In genomic region chr13:94239135-94239534, GRCh38 we compare ENCODE assay signal across 12 cellular contexts.
A peak's percentile ranks its signal among the peaks of the same experiment; 100 is the strongest.
DNase-seq lines count a peak whose midpoint lies in the region; ATAC-seq and TF ChIP-seq lines count a peak whose summit lies in the region.
"Had no signal": no experiment of that assay in that cellular context is flagged by ENCODE, and none has a peak within 500 bp of the region (broad histone marks: within the 10 kb centered on the region; RNA-seq: fewer than 3 reads in every experiment).

No MANE protein-coding gene starts in this region.

- dilution Hi-C loops in mammary epithelial cell (cut with HindIII; ENCODE audit: low sequenced_read_pairs): no loop called here
- dilution Hi-C loops in IMR-90 (cut with HindIII; ENCODE audit: low sequenced_read_pairs, unreplicated experiment): no loop called here

- H3K9ac ChIP-seq in mammary epithelial cell (ENCODE audit: insufficient read depth, low read length) (no peak overlapping the region), IMR-90 (ENCODE audit: low read depth, low read length) (no peak overlapping the region)

- no peaks in the 10 kb centered on the region for H3K79me1 ChIP-seq in IMR-90 (ENCODE audit: low read depth in 1 of 2, low read length in 2 of 2)

- intact Hi-C loops in mammary epithelial cell (cut with micrococcal nuclease): no loop called here
- intact Hi-C loops in breast epithelium (cut with DNase I; ENCODE audit: low total_unique reads): no loop called here
- intact Hi-C loops in IMR-90 (cut with micrococcal nuclease): no loop called here

- H4K5ac ChIP-seq in IMR-90 (ENCODE audit: low read depth, low read length): no peak overlapping the region

- TF ChIP-seq POLR2A in breast epithelium (IDR thresholded peaks at IDR 0.05): no peak
- TF ChIP-seq POLR2A in IMR-90 (IDR thresholded peaks at IDR 0.05; ENCODE audit: low read depth, low read length): no peak
- no peak for TF ChIP-seq POLR2A in upper lobe of left lung (IDR thresholded peaks at IDR 0.05)

- peak in 1 of 4 donors; percentile 69 for TF ChIP-seq EP300 in upper lobe of left lung (IDR thresholded peaks at IDR 0.05)

- H3K4me2 ChIP-seq in mammary epithelial cell (ENCODE audit: insufficient read depth, low read depth, low read length) (peak overlapping the region; percentile 43), IMR-90 (ENCODE audit: low read depth, low read length) (no peak overlapping the region)

- 14% methylated on average over 3 of the region's 3 CpGs for WGBS in mammary epithelial cell (ENCODE audit: low coverage, missing lambda C conversion rate)
- no CpG with 5 or more reads among the region's 3 CpGs for WGBS in IMR-90 (ENCODE audit: extremely low coverage in 2 of 2, insufficient read length in 1 of 2), 2 experiments
- WGBS in upper lobe of left lung, 2 donors: 41 to 47% methylated on average over 3 of the region's 3 CpGs

- TF ChIP-seq RAD21 in IMR-90 (IDR thresholded peaks at IDR 0.05; ENCODE audit: low read length): no peak

- H4K20me1 ChIP-seq in mammary epithelial cell (ENCODE audit: insufficient read depth, low read length) (no peaks in the 10 kb centered on the region), IMR-90 (ENCODE audit: insufficient read depth, low read length) (no peaks in the 10 kb centered on the region)

- DNase-seq in mammary epithelial cell: peak; percentile 54
- no peak for DNase-seq in breast epithelium (ENCODE audit: low spot score in 2 of 2)
- peak; percentile 87 for DNase-seq in IMR-90
- peak; percentile 72 for DNase-seq in choroid plexus epithelial cell (ENCODE audit: low read depth)
- peak; percentile 28 for DNase-seq in stromal cell of bone marrow (ENCODE audit: low read depth)
- DNase-seq in upper lobe of left lung: no peak
- no peak for DNase-seq in SJCRH30
- no peak for DNase-seq in activated effector memory CD4-positive, alpha-beta T cell treated with anti-CD3 and anti-CD28 coated beads, Interleukin-2, amount 50 U/mL, for 16 hours
- DNase-seq: Calu3, endodermal cell, NCI-H524 had no signal

- TF ChIP-seq CTCF in mammary epithelial cell (conservative IDR thresholded peaks at IDR 0.05 in 1 of 2, IDR thresholded peaks at IDR 0.05 in 1 of 2; ENCODE audit: extremely low read depth in 1 of 2, insufficient read depth in 1 of 2, low read depth in 1 of 2, low read length in 2 of 2) (no peak), breast epithelium (IDR thresholded peaks at IDR 0.05) (no peak), IMR-90 (conservative IDR thresholded peaks at IDR 0.05; ENCODE audit: low read depth, low read length) (no peak), choroid plexus epithelial cell (conservative IDR thresholded peaks at IDR 0.05; ENCODE audit: low read depth, low read length) (no peak), upper lobe of left lung (IDR thresholded peaks at IDR 0.05) (no peak)

- no peaks in the 10 kb centered on the region for H3K79me2 ChIP-seq in mammary epithelial cell (ENCODE audit: insufficient read depth, low read length)

- H3K56ac ChIP-seq in IMR-90 (ENCODE audit: extremely low read depth, insufficient read depth, low read length): no peak overlapping the region

- no peaks in the 10 kb centered on the region for H3K9me1 ChIP-seq in IMR-90 (ENCODE audit: insufficient read depth, low read length)

- POLR2A ChIA-PET in IMR-90 (lab: Charles Lee; ENCODE audit: unreplicated experiment): no interaction called here

- no peak overlapping the region for H2BK5ac ChIP-seq in IMR-90 (ENCODE audit: low read depth, low read length, poor library complexity, severe bottlenecking)

- H2AK5ac ChIP-seq in IMR-90 (ENCODE audit: low read depth, low read length): no peak overlapping the region

- H3K23ac ChIP-seq in IMR-90 (ENCODE audit: low read depth, low read length): no peak overlapping the region

- H3K4me1 ChIP-seq in mammary epithelial cell (ENCODE audit: insufficient read depth, low read length): peaks cover 11% of the 10 kb centered on the region
- H3K4me1 ChIP-seq in breast epithelium: no peaks in the 10 kb centered on the region
- H3K4me1 ChIP-seq in IMR-90 (ENCODE audit: control insufficient read depth, insufficient read depth, low read length): peaks cover 2% of the 10 kb centered on the region
- no peaks in the 10 kb centered on the region for H3K4me1 ChIP-seq in upper lobe of left lung
- peaks cover 14% of the 10 kb centered on the region; the same call in 1 of the 2 replicates for H3K4me1 ChIP-seq in SJCRH30

- H2AFZ ChIP-seq in mammary epithelial cell (ENCODE audit: low read depth, low read length): no peak overlapping the region
- H2AFZ ChIP-seq in IMR-90 (replicated peaks; ENCODE audit: low read length, poor library complexity): no peak overlapping the region

- no peak overlapping the region for H3K18ac ChIP-seq in IMR-90 (ENCODE audit: low read depth, low read length)

- no peak overlapping the region for H3K27ac ChIP-seq in mammary epithelial cell (ENCODE audit: insufficient read depth, low read depth, low read length)
- no peak overlapping the region for H3K27ac ChIP-seq in breast epithelium
- H3K27ac ChIP-seq in IMR-90 (ENCODE audit: insufficient read depth, low read length): no peak overlapping the region
- no peak overlapping the region for H3K27ac ChIP-seq in upper lobe of left lung
- H3K27ac ChIP-seq in SJCRH30: no peak overlapping the region

- CTCF ChIA-PET in mammary epithelial cell (lab: Charles Lee; ENCODE audit: low non-redundant PET) (no interaction called here), IMR-90 (lab: Yijun Ruan, JAX) (no interaction called here)

- no peaks in the 10 kb centered on the region for H3K36me3 ChIP-seq in mammary epithelial cell (ENCODE audit: insufficient read depth, low read length)
- no peaks in the 10 kb centered on the region for H3K36me3 ChIP-seq in breast epithelium
- H3K36me3 ChIP-seq in IMR-90 (ENCODE audit: control insufficient read depth, insufficient read depth, low read length): no peaks in the 10 kb centered on the region
- no peaks in the 10 kb centered on the region for H3K36me3 ChIP-seq in upper lobe of left lung
- H3K36me3 ChIP-seq in SJCRH30: no peaks in the 10 kb centered on the region

- H2AK9ac ChIP-seq in IMR-90 (replicated peaks; ENCODE audit: low read depth, low read length, poor library complexity): no peak overlapping the region

- no peak overlapping the region for H3K4ac ChIP-seq in IMR-90 (ENCODE audit: low read depth, low read length)

- no peaks in the 10 kb centered on the region for H3K27me3 ChIP-seq in mammary epithelial cell (ENCODE audit: insufficient read depth, low read length)
- no peaks in the 10 kb centered on the region for H3K27me3 ChIP-seq in breast epithelium
- H3K27me3 ChIP-seq in IMR-90 (ENCODE audit: control insufficient read depth, insufficient read depth, low read length): no peaks in the 10 kb centered on the region
- no peaks in the 10 kb centered on the region for H3K27me3 ChIP-seq in upper lobe of left lung
- H3K27me3 ChIP-seq in SJCRH30: no peaks in the 10 kb centered on the region

- 0 out of 2 replicates have a peak overlapping the region, but pooled peaks have one; percentile 83 for H2BK20ac ChIP-seq in IMR-90 (ENCODE audit: low read depth, low read length)

- no peaks in the 10 kb centered on the region for H3K9me3 ChIP-seq in mammary epithelial cell (replicated peaks; ENCODE audit: insufficient read depth, low read length)
- no peaks in the 10 kb centered on the region for H3K9me3 ChIP-seq in breast epithelium
- no peaks in the 10 kb centered on the region for H3K9me3 ChIP-seq in IMR-90 (ENCODE audit: control insufficient read depth, insufficient read depth, low read length)
- no peaks in the 10 kb centered on the region for H3K9me3 ChIP-seq in upper lobe of left lung
- H3K9me3 ChIP-seq in SJCRH30 (replicated peaks): no peaks in the 10 kb centered on the region

- H3K4me3 ChIP-seq in mammary epithelial cell (replicated peaks in 1 of 3; ENCODE audit: insufficient read depth in 1 of 3, low read depth in 2 of 3, low read length in 3 of 3) (no peak overlapping the region), breast epithelium (no peak overlapping the region), IMR-90 (ENCODE audit: insufficient read depth, low read depth, low read length) (no peak overlapping the region), choroid plexus epithelial cell (ENCODE audit: low read depth, low read length) (no peak overlapping the region), upper lobe of left lung (no peak overlapping the region), SJCRH30 (no peak overlapping the region)
- H3K4me3 ChIP-seq: lung had no signal

- no peak overlapping the region for H4K8ac ChIP-seq in IMR-90 (ENCODE audit: low read depth in 2 of 2, low read length in 2 of 2)

- ATAC-seq in IMR-90 (ENCODE audit: low read depth): peak; percentile 70; the same call in 1 of the 2 replicates
- ATAC-seq in upper lobe of left lung (ENCODE audit: low FRiP score in 2 of 2): no peak

- in situ Hi-C loops in mammary epithelial cell (cut with MboI; ENCODE audit: low sequenced_read_pairs in 2 of 2): no loop called here
- in situ Hi-C loops in IMR-90 (cut with MboI; ENCODE audit: low sequenced_read_pairs): no loop called here

- no TSS peak for BruUV-seq in mammary epithelial cell (replicated peaks; lab: Mats Ljungman, UMichigan)
- BruUV-seq in IMR-90 (replicated peaks; lab: Mats Ljungman, UMichigan): no TSS peak

- no peak overlapping the region for H2BK15ac ChIP-seq in IMR-90 (ENCODE audit: low read depth, low read length)

- no peak overlapping the region for H3K14ac ChIP-seq in IMR-90 (replicated peaks; ENCODE audit: low read depth, low read length)

- 0 out of 2 replicates have a peak overlapping the region, but pooled peaks have one; percentile 28 for H2BK120ac ChIP-seq in IMR-90 (ENCODE audit: low read depth, low read length)

- H4K91ac ChIP-seq in IMR-90 (ENCODE audit: insufficient read depth, low read depth, low read length): no peak overlapping the region

TF ChIP-seq in IMR-90, 13 proteins besides CTCF, POLR2A, EP300 and RAD21:
- TF ChIP-seq FOS (IDR thresholded peaks at IDR 0.05; ENCODE audit: low read depth, low read length) (0 out of 2 replicates have a peak, but pooled peaks have one; percentile 35), CEBPB (IDR thresholded peaks at IDR 0.05; ENCODE audit: low read depth, low read length) (peak; percentile 39; the same call in 1 of the 2 replicates), CHD1 (IDR thresholded peaks at IDR 0.05; ENCODE audit: low read depth, low read length) (no peak), BHLHE40 (IDR thresholded peaks at IDR 0.05; ENCODE audit: low read depth, low read length) (peak; percentile 99), MXI1 (IDR thresholded peaks at IDR 0.05; ENCODE audit: borderline replicate concordance, low read depth, low read length) (no peak)
- TF ChIP-seq, protein P1, sequence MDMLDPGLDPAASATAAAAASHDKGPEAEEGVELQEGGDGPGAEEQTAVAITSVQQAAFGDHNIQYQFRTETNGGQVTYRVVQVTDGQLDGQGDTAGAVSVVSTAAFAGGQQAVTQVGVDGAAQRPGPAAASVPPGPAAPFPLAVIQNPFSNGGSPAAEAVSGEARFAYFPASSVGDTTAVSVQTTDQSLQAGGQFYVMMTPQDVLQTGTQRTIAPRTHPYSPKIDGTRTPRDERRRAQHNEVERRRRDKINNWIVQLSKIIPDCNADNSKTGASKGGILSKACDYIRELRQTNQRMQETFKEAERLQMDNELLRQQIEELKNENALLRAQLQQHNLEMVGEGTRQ (IDR thresholded peaks at IDR 0.05; ENCODE audit: low read depth, low read length): no peak

Comparison
In these comparisons a context has a peak if more than half of its experiments do, and no peak if none do; other contexts are left out.
1. DNase-seq: peak in mammary epithelial cell (single experiment), IMR-90 (single experiment), choroid plexus epithelial cell (single experiment) and stromal cell of bone marrow (single experiment); none in breast epithelium (0 of 2), upper lobe of left lung (0 of 2), SJCRH30 (0 of 2) and activated effector memory CD4-positive, alpha-beta T cell treated with anti-CD3 and anti-CD28 coated beads, Interleukin-2, amount 50 U/mL, for 16 hours (single experiment).